In the genomic region with DNA sequence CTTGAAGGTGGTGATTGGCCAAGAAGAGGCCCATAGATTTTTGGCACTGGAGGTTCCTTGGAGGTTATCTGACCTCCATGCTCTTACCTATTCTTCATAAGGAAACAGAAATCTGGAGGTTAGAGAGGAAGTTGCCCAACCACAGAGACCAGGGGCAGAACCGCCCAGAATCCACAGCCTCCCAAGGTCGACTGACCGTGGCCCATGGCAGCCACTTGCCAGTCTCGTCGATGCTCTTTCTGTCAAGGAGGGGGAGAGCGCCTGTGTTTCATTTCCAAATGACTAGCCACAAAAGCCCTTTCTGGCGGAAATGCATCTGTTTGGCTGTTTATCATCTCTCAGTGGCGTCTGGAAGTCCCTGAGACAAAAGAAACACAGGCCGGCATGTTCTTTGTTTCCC, we compare ENCODE assay signal across 1 cellular context.
TF ChIP-seq lines count a peak whose summit lies in the region.

No MANE protein-coding gene starts in this region.

TF ChIP-seq in H1, 55 proteins besides CTCF, POLR2A, EP300 and RAD21:
- no peak for TF ChIP-seq RBBP5 (IDR thresholded peaks at IDR 0.05; ENCODE audit: borderline replicate concordance, low read depth, low read length)
- no peak for TF ChIP-seq KDM1A (IDR thresholded peaks at IDR 0.05; ENCODE audit: borderline replicate concordance, low read length)
- no peak for TF ChIP-seq POLR2AphosphoS5 (IDR thresholded peaks at IDR 0.05; ENCODE audit: low read depth, low read length)
- TF ChIP-seq FOSL1 (IDR thresholded peaks at IDR 0.05; ENCODE audit: insufficient read depth, low read depth, low read length), result no peak
- TF ChIP-seq TCF12 (IDR thresholded peaks at IDR 0.05; ENCODE audit: low read depth, low read length), result no peak
- no peak for TF ChIP-seq SP1 (IDR thresholded peaks at IDR 0.05; ENCODE audit: low read depth, low read length)
- no peak for TF ChIP-seq CREB1 (IDR thresholded peaks at IDR 0.05)
- no peak for TF ChIP-seq SIRT6 (IDR thresholded peaks at IDR 0.05; ENCODE audit: low read length)
- TF ChIP-seq JUND (IDR thresholded peaks at IDR 0.05; ENCODE audit: low read length), result no peak
- no peak for TF ChIP-seq TAF7 (optimal IDR thresholded peaks at IDR 0.05; ENCODE audit: borderline replicate concordance, low read depth, low read length)
- no peak for TF ChIP-seq CEBPB (IDR thresholded peaks at IDR 0.05; ENCODE audit: low read depth, low read length)
- TF ChIP-seq SUZ12 (IDR thresholded peaks at IDR 0.05; ENCODE audit: low read length), result no peak
- no peak for TF ChIP-seq YY1 (IDR thresholded peaks at IDR 0.05; ENCODE audit: low read depth, low read length)
- TF ChIP-seq EGR1 (IDR thresholded peaks at IDR 0.05; ENCODE audit: borderline replicate concordance, low read depth, low read length), result no peak
- TF ChIP-seq HDAC6 (IDR thresholded peaks at IDR 0.05; ENCODE audit: low read depth, low read length), result no peak
- TF ChIP-seq, protein P1, sequence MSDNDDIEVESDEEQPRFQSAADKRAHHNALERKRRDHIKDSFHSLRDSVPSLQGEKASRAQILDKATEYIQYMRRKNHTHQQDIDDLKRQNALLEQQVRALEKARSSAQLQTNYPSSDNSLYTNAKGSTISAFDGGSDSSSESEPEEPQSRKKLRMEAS (IDR thresholded peaks at IDR 0.05), result no peak
